ENCODE assay signal across 8 cellular contexts in the genomic region with DNA sequence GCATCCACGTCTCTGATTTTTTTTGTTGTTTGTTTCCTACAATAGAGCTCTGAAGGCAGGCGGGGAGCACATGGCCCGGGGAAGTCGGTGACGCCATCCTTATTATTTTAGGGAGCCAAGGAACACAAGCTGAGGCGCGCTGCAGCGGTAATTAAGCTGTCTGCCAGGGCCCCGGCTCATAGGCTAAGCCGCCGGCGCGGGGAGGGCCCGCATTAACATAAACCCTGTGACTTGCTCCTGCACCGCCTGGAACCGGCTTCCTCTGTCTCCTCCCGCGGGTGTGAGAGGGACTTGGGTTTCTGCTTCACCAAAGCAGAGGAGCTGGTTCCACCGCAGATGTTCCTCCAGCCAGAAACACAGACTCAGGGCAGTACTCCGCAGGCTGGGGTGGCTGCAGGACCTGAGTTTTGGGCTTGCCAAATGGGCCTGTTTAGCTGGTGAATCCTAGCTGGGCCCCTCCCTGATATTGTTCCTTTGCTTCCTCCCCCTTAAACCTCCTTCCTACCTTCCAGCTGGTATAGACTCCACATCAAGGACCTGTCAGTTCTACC. TPM values are rescaled to one million over a fixed set of nuclear protein-coding genes. Genes with fewer than 3 reads are reported as not detected.
DNase-seq lines count a peak whose midpoint lies in the region; ATAC-seq and TF ChIP-seq lines count a peak whose summit lies in the region.

No MANE protein-coding gene starts in this region.

- peak; percentile 89 for DNase-seq in CD14-positive monocyte (ENCODE audit: low spot score)
- DNase-seq in NCI-H526 (lab: John Stamatoyannopoulos, UW), result peak; percentile 44 to 82
- peak; percentile 45 for DNase-seq in activated gamma-delta T cell (lab: John Stamatoyannopoulos, UW)
- peak; percentile 49 for DNase-seq in fibroblast of the conjunctiva (ENCODE audit: low read depth)
- DNase-seq in naive thymus-derived CD8-positive, alpha-beta T cell, result peak; percentile 41 to 76 (median 53)
- peak; percentile 74 for DNase-seq in stimulated activated naive CD8-positive, alpha-beta T cell treated with anti-CD3 and anti-CD28 coated beads, Interleukin-15, Interleukin-2, amounts not matched to agents 100 U/mL and 50 U/mL, for 24 hours
- no peak for DNase-seq in SW480 (ENCODE audit: low spot score)

- H3K36me3 Mint-ChIP-seq in CD14-positive monocyte, result peaks cover 17 to 26% of the 10 kb centered on the region in 2 donors
- peaks cover 0 to 26% (median 0%) of the 10 kb centered on the region in 3 donors for H3K36me3 Mint-ChIP-seq in naive thymus-derived CD8-positive, alpha-beta T cell

- H3K4me1 Mint-ChIP-seq in CD14-positive monocyte, result peaks cover 98% of the 10 kb centered on the region
- H3K4me1 Mint-ChIP-seq in naive thymus-derived CD8-positive, alpha-beta T cell, result peaks cover 70 to 100% (median 98%) of the 10 kb centered on the region in 4 donors

- no peak for TF ChIP-seq CTCF in CD14-positive monocyte (IDR thresholded peaks at IDR 0.05)

- H3K9me3 Mint-ChIP-seq in CD14-positive monocyte, result no peaks in the 10 kb centered on the region
- H3K9me3 Mint-ChIP-seq in naive thymus-derived CD8-positive, alpha-beta T cell, result no peaks in the 10 kb centered on the region

- intact Hi-C loops in CD14-positive monocyte (cut with micrococcal nuclease), result loop anchor here in 1 of 2 donors (2.0 kb wide), 1 partner anchor 21 kb away; no protein-coding TSS in a partner anchor

- POLR2A ChIA-PET in naive thymus-derived CD8-positive, alpha-beta T cell (lab: Charles Lee), result interaction anchor here (0.7 to 4.2 kb wide), 4 partner anchors 12 to 1050 kb away, joined by 3 to 53 read pairs (median 5); partner anchors contain the start of gene ANP32A

- peak; percentile 59 for ATAC-seq in GM21723 (IDR thresholded peaks at IDR 0.05; ENCODE audit: unreplicated experiment)
- ATAC-seq in naive thymus-derived CD8-positive, alpha-beta T cell, result peak; percentile 55
- ATAC-seq in stimulated activated naive CD8-positive, alpha-beta T cell treated with anti-CD3 and anti-CD28 coated beads, Interleukin-15, Interleukin-2, amounts not matched to agents 100 U/mL and 50 U/mL, for 24 hours, result peak; percentile 32

- peaks cover 0 to 2% (median 0%) of the 10 kb centered on the region in 3 donors for H3K27me3 Mint-ChIP-seq in CD14-positive monocyte (ENCODE audit: low read depth in 3 of 3)
- H3K27me3 Mint-ChIP-seq in naive thymus-derived CD8-positive, alpha-beta T cell, result no peaks in the 10 kb centered on the region

- H3K4me3 Mint-ChIP-seq in CD14-positive monocyte, result peak overlapping the region; percentile 77 to 86
- peak overlapping the region; percentile 45 to 72 (median 64) for H3K4me3 Mint-ChIP-seq in naive thymus-derived CD8-positive, alpha-beta T cell

- peak overlapping the region; percentile 86 to 94 (median 90) for H3K27ac Mint-ChIP-seq in CD14-positive monocyte
- peak overlapping the region; percentile 18 to 93 (median 84) for H3K27ac Mint-ChIP-seq in naive thymus-derived CD8-positive, alpha-beta T cell

RNA-seq across cellular contexts. Expression of gene ANP32A, which starts 25.3 kb away (rescaled TPM):
- polyA plus RNA-seq in CD14-positive monocyte, result 10 to 100 TPM; 86.8 to 98.8 TPM
- total RNA-seq in naive thymus-derived CD8-positive, alpha-beta T cell, result 100 to 1,000 TPM; 129 to 131 TPM
- polyA plus RNA-seq in naive thymus-derived CD8-positive, alpha-beta T cell, result 10 to 100 TPM; 81.3 to 88.1 (median 84.3) TPM
